26 cellular contexts compared by ENCODE assay signal in the genomic region with DNA sequence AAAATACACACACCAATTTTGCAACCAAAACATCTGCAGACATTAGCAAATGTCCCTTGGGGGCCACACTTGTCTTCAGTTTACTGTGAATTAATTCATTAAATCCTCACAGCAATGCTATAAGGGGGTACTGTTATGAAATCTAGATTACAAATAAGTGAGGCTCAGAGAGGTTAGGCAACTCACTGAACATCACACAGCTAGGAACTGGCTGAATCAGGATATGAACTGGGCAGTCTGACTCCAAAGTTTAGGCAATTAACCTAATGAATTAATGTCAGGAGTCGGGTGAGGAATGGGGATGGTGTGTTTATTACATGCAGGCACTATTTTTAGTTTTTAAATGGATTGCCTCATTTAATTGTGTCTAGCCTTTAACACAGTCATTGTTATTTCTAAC.
DNase-seq lines count a peak whose midpoint lies in the region; ATAC-seq, FAIRE-seq and TF ChIP-seq lines count a peak whose summit lies in the region.
"Had no signal": no experiment of that assay in that cellular context is flagged by ENCODE, and none has a peak within 500 bp of the region (broad histone marks: within the 10 kb centered on the region; RNA-seq: fewer than 3 reads in every experiment).

No MANE protein-coding gene starts in this region.

- H2BK20ac ChIP-seq in H1 (ENCODE audit: low read length), result no peak overlapping the region

- intact Hi-C loops in K562 (cut with micrococcal nuclease), result no loop called here

- no peak overlapping the region for H3K56ac ChIP-seq in H1 (replicated peaks; ENCODE audit: insufficient read length, low read depth, low read length)

- POLR2A ChIA-PET in SK-N-SH (lab: Yijun Ruan, JAX), result no interaction called here
- POLR2A ChIA-PET in K562 (lab: Yijun Ruan, JAX), result no interaction called here
- POLR2A ChIA-PET in H1 (lab: Charles Lee; ENCODE audit: partially characterized antibody), result no interaction called here

- no peaks in the 10 kb centered on the region for H3F3A ChIP-seq in SK-N-SH (replicated peaks; ENCODE audit: insufficient read depth)

- no peaks in the 10 kb centered on the region for H4K20me1 ChIP-seq in SK-N-SH (ENCODE audit: insufficient read depth)
- no peaks in the 10 kb centered on the region for H4K20me1 ChIP-seq in K562 (replicated peaks; ENCODE audit: control insufficient read depth, insufficient read depth, low read length)
- H4K20me1 ChIP-seq in H1 (replicated peaks in 1 of 2; ENCODE audit: control insufficient read depth in 1 of 2, insufficient read depth in 2 of 2, low read length in 2 of 2), result no peaks in the 10 kb centered on the region
- H4K20me1 ChIP-seq: BLaER1 had no signal

- H2BK15ac ChIP-seq in H1 (ENCODE audit: low read length) (no peak overlapping the region), mesenchymal stem cell (ENCODE audit: low read depth, poor library complexity, severe bottlenecking) (no peak overlapping the region)

- H3K79me2 ChIP-seq in SK-N-SH (ENCODE audit: insufficient read depth) (no peaks in the 10 kb centered on the region), K562 (ENCODE audit: control insufficient read depth, insufficient read depth, low read length) (no peaks in the 10 kb centered on the region), H1 (ENCODE audit: control insufficient read depth in 1 of 2, insufficient read depth in 2 of 2, low read length in 2 of 2) (no peaks in the 10 kb centered on the region)

- no peaks in the 10 kb centered on the region for H3K23me2 ChIP-seq in H1 (ENCODE audit: low read depth, low read length)

- FAIRE-seq in K562 (lab: Jason Lieb, UNC) (no peak), H1 (lab: Jason Lieb, UNC) (no peak)
- FAIRE-seq: A549, GM12878, GM12892, GM18507 had no signal

- H3K36me3 ChIP-seq in SK-N-SH (replicated peaks in 1 of 2; ENCODE audit: control insufficient read depth in 1 of 2, insufficient read depth in 2 of 2, low read length in 1 of 2), result no peaks in the 10 kb centered on the region
- no peaks in the 10 kb centered on the region for H3K36me3 ChIP-seq in K562 (ENCODE audit: control insufficient read depth, insufficient read depth, low read length)
- no peaks in the 10 kb centered on the region for H3K36me3 ChIP-seq in H1 (ENCODE audit: control insufficient read depth in 2 of 4, insufficient read depth in 4 of 4, low read length in 3 of 4)
- no peaks in the 10 kb centered on the region for H3K36me3 ChIP-seq in mesenchymal stem cell (ENCODE audit: control insufficient read depth in 1 of 2, insufficient read depth in 2 of 2, low read depth in 1 of 2, low read length in 2 of 2)
- H3K36me3 ChIP-seq: BE2C, BLaER1 had no signal

- DNase-seq in SK-N-SH (no peak), K562 (ENCODE audit: extremely low read depth in 1 of 4, low spot score in 3 of 4) (no peak), H1 (ENCODE audit: low read depth in 1 of 2, low spot score in 2 of 2) (no peak), mesenchymal stem cell (no peak), NCI-H1930 (lab: John Stamatoyannopoulos, UW) (no peak), occipital lobe (lab: John Stamatoyannopoulos, UW) (no peak)
- DNase-seq: ACHN; BE2C; CD4-positive, alpha-beta memory T cell; CD4-positive, CD25-positive, alpha-beta regulatory T cell; CD8-positive, alpha-beta memory T cell; COR-L47; DMS 273 treated with DMSO at 0.1 percent for 48 hours; DMS153; DMS53; DMS79; DND-41; EL; GDM1 had no signal

- TF ChIP-seq RAD21 in SK-N-SH (IDR thresholded peaks at IDR 0.05; ENCODE audit: low read length), result no peak
- no peak for TF ChIP-seq RAD21 in K562 (CRISPR knock-in tag; conservative IDR thresholded peaks at IDR 0.05 in 1 of 2, IDR thresholded peaks at IDR 0.05 in 1 of 2)
- no peak for TF ChIP-seq RAD21 in H1 (IDR thresholded peaks at IDR 0.05 in 1 of 2, conservative IDR thresholded peaks at IDR 0.05 in 1 of 2; ENCODE audit: low read depth in 2 of 2, low read length in 2 of 2)

- H2AFZ ChIP-seq in SK-N-SH (ENCODE audit: low read depth) (no peak overlapping the region), K562 (ENCODE audit: low read depth, low read length) (no peak overlapping the region), H1 (ENCODE audit: low read length) (no peak overlapping the region), mesenchymal stem cell (ENCODE audit: low read depth, low read length) (no peak overlapping the region)

- H2BK120ac ChIP-seq in H1 (replicated peaks; ENCODE audit: low read depth, low read length) (no peak overlapping the region), mesenchymal stem cell (ENCODE audit: low read depth, low read length) (no peak overlapping the region)

- TF ChIP-seq CTCF in SK-N-SH (IDR thresholded peaks at IDR 0.05) (no peak), K562 (IDR thresholded peaks at IDR 0.05 in 2 of 3, conservative IDR thresholded peaks at IDR 0.05 in 1 of 3; ENCODE audit: insufficient read depth in 2 of 3, low read depth in 1 of 3, low read length in 3 of 3) (no peak), H1 (IDR thresholded peaks at IDR 0.05; ENCODE audit: control extremely low read depth in 1 of 3, insufficient read depth in 1 of 3, low read depth in 1 of 3, low read length in 3 of 3) (no peak)

- H3K4ac ChIP-seq in H1 (replicated peaks; ENCODE audit: insufficient read length, low read depth, low read length) (no peak overlapping the region), mesenchymal stem cell (ENCODE audit: low read depth in 1 of 2, low read length in 2 of 2) (no peak overlapping the region)

- H4K5ac ChIP-seq in H1 (ENCODE audit: insufficient read length, low read depth, low read length), result no peak overlapping the region

- peak overlapping the region; percentile 53; the same call in 1 of the 2 replicates for H3K4me2 ChIP-seq in SK-N-SH
- H3K4me2 ChIP-seq in K562 (ENCODE audit: insufficient read depth, low read length), result no peak overlapping the region
- no peak overlapping the region for H3K4me2 ChIP-seq in H1 (ENCODE audit: insufficient read depth in 1 of 2, low read depth in 2 of 2, low read length in 2 of 2)
- no peak overlapping the region for H3K4me2 ChIP-seq in mesenchymal stem cell (ENCODE audit: low read length, poor library complexity, severe bottlenecking)
- H3K4me2 ChIP-seq: A549, BLaER1 had no signal

- no peaks in the 10 kb centered on the region for H3K9me2 ChIP-seq in SK-N-SH

- no TSS peak for BruUV-seq in K562 (replicated peaks; lab: Mats Ljungman, UMichigan)

- H3K4me1 ChIP-seq in SK-N-SH (ENCODE audit: control insufficient read depth in 1 of 2, insufficient read depth in 2 of 2, low read depth in 1 of 2, low read length in 1 of 2) (peaks cover 13 to 32% of the 10 kb centered on the region in 2 experiments; a peak in 3 of 4 replicates), K562 (replicated peaks in 1 of 2; ENCODE audit: control insufficient read depth in 2 of 2, insufficient read depth in 2 of 2, low read length in 2 of 2) (no peaks in the 10 kb centered on the region), H1 (replicated peaks in 1 of 4; ENCODE audit: control insufficient read depth in 3 of 4, insufficient read depth in 4 of 4, low read length in 3 of 4) (peaks cover 0 to 7% (median 3%) of the 10 kb centered on the region in 4 experiments; a peak in 4 of 7 replicates), mesenchymal stem cell (ENCODE audit: control insufficient read depth, insufficient read depth, low read depth, low read length) (no peaks in the 10 kb centered on the region)
- H3K4me1 ChIP-seq: A549, BE2C, BLaER1 had no signal

- H3K4me3 ChIP-seq in SK-N-SH (ENCODE audit: low read depth in 2 of 2, low read length in 1 of 2) (no peak overlapping the region), K562 (no peak overlapping the region), H1 (ENCODE audit: extremely low read depth in 1 of 4, insufficient read depth in 2 of 4, low read depth in 3 of 4, low read length in 4 of 4) (no peak overlapping the region), mesenchymal stem cell (ENCODE audit: insufficient read depth in 1 of 2, low read depth in 1 of 2, low read length in 2 of 2) (no peak overlapping the region)
- H3K4me3 ChIP-seq: A549, BLaER1, GM12878 had no signal

- in situ Hi-C loops in K562 (cut with MboI), result no loop called here

- H2BK5ac ChIP-seq in H1 (ENCODE audit: low read depth, low read length) (no peak overlapping the region), mesenchymal stem cell (ENCODE audit: low read depth, low read length, poor library complexity, severe bottlenecking) (no peak overlapping the region)

- no peak for TF ChIP-seq POLR2A in K562 (conservative IDR thresholded peaks at IDR 0.05)
- no peak for TF ChIP-seq POLR2A in H1 (IDR thresholded peaks at IDR 0.05; ENCODE audit: control extremely low read depth in 1 of 2, low read depth in 2 of 2, low read length in 2 of 2)

- CTCF ChIA-PET in SK-N-SH (lab: Yijun Ruan, JAX) (no interaction called here), K562 (lab: Yijun Ruan, JAX; ENCODE audit: low intra/inter-chr PET ratio) (no interaction called here), H1 (lab: Charles Lee; ENCODE audit: partially characterized antibody) (no interaction called here)

- TF ChIP-seq EP300 in SK-N-SH (IDR thresholded peaks at IDR 0.05; ENCODE audit: borderline replicate concordance in 1 of 2, low read depth in 1 of 2, low read length in 1 of 2), result no peak
- TF ChIP-seq EP300 in K562 (IDR thresholded peaks at IDR 0.05; ENCODE audit: low read length), result no peak
- TF ChIP-seq EP300 in H1 (IDR thresholded peaks at IDR 0.05; ENCODE audit: borderline replicate concordance in 1 of 2, low read depth in 2 of 2, low read length in 2 of 2), result no peak

- H3K9me3 ChIP-seq in SK-N-SH (no peaks in the 10 kb centered on the region), K562 (replicated peaks; ENCODE audit: control insufficient read depth, insufficient read depth, low read depth, low read length) (no peaks in the 10 kb centered on the region), H1 (ENCODE audit: insufficient read depth in 2 of 2, low read depth in 1 of 2, low read length in 1 of 2) (no peaks in the 10 kb centered on the region), mesenchymal stem cell (ENCODE audit: control insufficient read depth, low read length) (no peaks in the 10 kb centered on the region)
- H3K9me3 ChIP-seq: A549, BE2C, BLaER1 had no signal

- H3K9ac ChIP-seq in SK-N-SH (no peak overlapping the region), K562 (ENCODE audit: insufficient read depth in 1 of 2, low read depth in 2 of 2, low read length in 2 of 2) (no peak overlapping the region), H1 (replicated peaks in 1 of 4; ENCODE audit: extremely low read depth in 1 of 4, low read depth in 3 of 4, low read length in 3 of 4) (no peak overlapping the region), mesenchymal stem cell (ENCODE audit: low read length) (no peak overlapping the region)
- H3K9ac ChIP-seq: BLaER1 had no signal

- H4K91ac ChIP-seq in H1 (replicated peaks; ENCODE audit: insufficient read length, low read length) (no peak overlapping the region), mesenchymal stem cell (ENCODE audit: low read length) (no peak overlapping the region)

- H3K14ac ChIP-seq in H1 (ENCODE audit: insufficient read length) (no peak overlapping the region), mesenchymal stem cell (ENCODE audit: low read length in 2 of 2) (no peak overlapping the region)

- no peaks in the 10 kb centered on the region for H3K9me1 ChIP-seq in K562 (ENCODE audit: control insufficient read depth, insufficient read depth, low read length)

- H3K18ac ChIP-seq in H1 (ENCODE audit: extremely low read depth, low read length) (no peak overlapping the region), mesenchymal stem cell (ENCODE audit: low read depth in 1 of 2, low read length in 2 of 2) (no peak overlapping the region)

- no peaks in the 10 kb centered on the region for H3K79me1 ChIP-seq in H1 (ENCODE audit: low read depth, low read length)
- no peaks in the 10 kb centered on the region for H3K79me1 ChIP-seq in mesenchymal stem cell (replicated peaks; ENCODE audit: low read length, poor library complexity, severe bottlenecking)

- H2BK12ac ChIP-seq in H1 (ENCODE audit: low read depth, low read length) (no peak overlapping the region), mesenchymal stem cell (ENCODE audit: low read length in 2 of 2) (no peak overlapping the region)

- ATAC-seq in SK-N-SH treated with all-trans-retinoic acid at 6 μM for 48 hours (no peak), K562 (no peak)
- ATAC-seq: GM12878 had no signal

- WGBS in SK-N-SH (ENCODE audit: low lambda C conversion rate), result 45% methylated on average over 1 of the region's 1 CpG
- WGBS in K562 (ENCODE audit: insufficient coverage, low coverage, missing lambda C conversion rate), result 0% methylated on average over 1 of the region's 1 CpG
- WGBS in H1 (ENCODE audit: extremely low coverage in 1 of 2, insufficient coverage in 1 of 2, insufficient read length in 1 of 2, insufficient replicate concordance in 2 of 2, low coverage in 1 of 2, low lambda C conversion rate in 2 of 2, missing lambda C conversion rate in 1 of 2), 2 experiments, result 86% methylated on average over 1 of the region's 1 CpG; no CpG with 5 or more reads in 1 of the 2 experiments
- 25% methylated on average over 1 of the region's 1 CpG for WGBS in mesenchymal stem cell

- H3K27me3 ChIP-seq in SK-N-SH (ENCODE audit: insufficient read depth) (no peaks in the 10 kb centered on the region), K562 (ENCODE audit: control insufficient read depth in 2 of 2, insufficient read depth in 2 of 2, low read length in 2 of 2) (no peaks in the 10 kb centered on the region), H1 (replicated peaks in 1 of 4; ENCODE audit: control insufficient read depth in 3 of 4, extremely low read depth in 1 of 4, insufficient read depth in 3 of 4, low read length in 3 of 4) (no peaks in the 10 kb centered on the region), mesenchymal stem cell (ENCODE audit: control insufficient read depth in 1 of 2, insufficient read depth in 1 of 2, low read length in 2 of 2) (peaks cover 0 to 17% of the 10 kb centered on the region in 2 experiments)
- H3K27me3 ChIP-seq: BE2C, BLaER1 had no signal

- no peak overlapping the region for H4K8ac ChIP-seq in H1 (ENCODE audit: extremely low read depth, insufficient read depth, low read length)
- no peak overlapping the region for H4K8ac ChIP-seq in mesenchymal stem cell (ENCODE audit: low read length)

- no peak overlapping the region for H3K23ac ChIP-seq in H1 (ENCODE audit: insufficient read length)
- H3K23ac ChIP-seq in mesenchymal stem cell (ENCODE audit: low read length in 2 of 2), result no peak overlapping the region

- H3K27ac ChIP-seq in SK-N-SH (ENCODE audit: low read depth in 2 of 2, low read length in 1 of 2) (peak overlapping the region; percentile 89 to 99; a peak in 3 of 4 replicates), K562 (ENCODE audit: extremely low read depth, low read depth, low read length) (no peak overlapping the region), H1 (ENCODE audit: low read depth, low read length) (no peak overlapping the region), mesenchymal stem cell (ENCODE audit: low read length, poor library complexity, severe bottlenecking) (no peak overlapping the region)
- H3K27ac ChIP-seq: 22Rv1, A549, BLaER1 had no signal

- H2AK5ac ChIP-seq in H1 (ENCODE audit: low read depth, low read length), result no peak overlapping the region
- H2AK5ac ChIP-seq in mesenchymal stem cell (ENCODE audit: low read length, severe bottlenecking), result no peak overlapping the region

Comparison
In these comparisons a context has a peak if more than half of its experiments do, and no peak if none do; other contexts are left out.
1. H3K27ac ChIP-seq: peak in SK-N-SH (2 of 2); none in K562 (single experiment), H1 (single experiment) and mesenchymal stem cell (single experiment).